Comparison of ENCODE assay signal across 35 cellular contexts in the genomic region with DNA sequence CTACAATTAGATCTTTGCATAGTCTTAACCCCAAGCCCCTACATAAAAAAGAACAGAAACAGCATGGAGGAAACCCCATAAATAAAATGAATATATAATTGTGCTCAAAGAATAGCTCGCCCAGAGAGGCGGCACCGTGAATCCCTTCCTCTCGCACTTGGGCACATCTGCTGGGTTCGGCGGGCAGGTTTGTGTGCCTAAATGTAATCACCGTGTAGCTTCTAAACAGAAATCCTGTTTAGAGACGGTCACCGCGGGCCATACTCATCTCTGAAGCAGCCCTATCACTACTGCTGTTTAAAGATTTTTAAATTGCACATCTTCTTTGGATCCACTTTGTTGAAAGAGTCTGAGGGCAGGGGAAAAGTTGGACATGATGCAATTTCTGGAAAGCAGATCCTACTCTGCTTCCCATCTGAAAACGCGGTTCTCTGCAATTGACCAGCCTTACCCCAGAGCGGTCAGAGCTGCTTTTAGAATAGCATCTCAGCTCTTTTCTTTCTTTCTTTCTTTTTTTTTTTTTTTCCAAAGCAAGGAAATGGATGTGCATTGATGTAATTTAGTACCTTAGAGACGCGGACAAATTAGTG. TPM values are rescaled to one million over a fixed set of nuclear protein-coding genes. Genes with fewer than 3 reads are reported as not detected.
"Had no signal": no experiment of that assay in that cellular context is flagged by ENCODE, and none has a peak within 500 bp of the region (broad histone marks: within the 10 kb centered on the region; RNA-seq: fewer than 3 reads in every experiment).

No MANE protein-coding gene starts in this region.

- H3K27ac ChIP-seq: left ventricle myocardium inferior, neural progenitor cell, neutrophil, parathyroid adenoma, right atrium auricular region, right lobe of liver, tibial nerve, uterus had no signal

- H2AFZ ChIP-seq: neural progenitor cell, parathyroid adenoma had no signal

- H3K4me1 ChIP-seq: left ventricle myocardium inferior, neural progenitor cell, parathyroid adenoma, right atrium auricular region, right lobe of liver, tibial nerve, uterus had no signal

- DNase-seq: kidney; left colon; left ventricle myocardium inferior; mesendoderm; naive B cell; natural killer cell; nephron progenitor cell; occipital lobe; right lobe of liver; stimulated activated CD4-positive, alpha-beta T cell treated with anti-CD3 and anti-CD28 coated beads, Interleukin-1b, Interleukin-23, amount 100 ng/mL, for 48 hours; stimulated activated CD4-positive, alpha-beta T cell treated with anti-CD3 and anti-CD28 coated beads, Interleukin-2, amount 100 ng/mL, for 48 hours; stimulated activated CD4-positive, alpha-beta T cell treated with anti-CD3 and anti-CD28 coated beads, Interleukin-4, amount 100 ng/mL, for 4 hours; stimulated activated CD8-positive, alpha-beta memory T cell treated with anti-CD3 and anti-CD28 coated beads, Interleukin-4, amount 100 ng/mL, for 48 hours; stimulated activated naive CD4-positive, alpha-beta T cell treated with Interleukin-2 at 50 U/mL for 16 hours; stimulated activated naive CD8-positive, alpha-beta T cell treated with anti-CD3 and anti-CD28 coated beads, Interleukin-15, amount 100 ng/mL, for 72 hours; substantia nigra; uterus had no signal

- H3K9me3 ChIP-seq: left ventricle myocardium inferior, neutrophil, right atrium auricular region, right lobe of liver, tibial nerve, uterus had no signal

- H3K9ac ChIP-seq: neural progenitor cell, parathyroid adenoma had no signal

- H3K79me2 ChIP-seq: parathyroid adenoma had no signal

- ATAC-seq: left colon; natural killer cell; right lobe of liver; stimulated activated memory B cell treated with anti-CD40 and anti-IgM and Interleukin-4, amounts not matched to agents 10 μg/mL and 1 μg/mL and 100 μg/mL, for 72 hours; stimulated activated naive CD8-positive, alpha-beta T cell treated with anti-CD3 and anti-CD28 coated beads, Interleukin-15, amount 100 ng/mL, for 72 hours had no signal

- H3K4me3 ChIP-seq: left ventricle myocardium inferior, lung, neural progenitor cell, right atrium auricular region, right lobe of liver, smooth muscle cell, tibial nerve, uterus had no signal

- H3K36me3 ChIP-seq: left ventricle myocardium inferior, neural progenitor cell, neutrophil, right atrium auricular region, right lobe of liver, tibial nerve, uterus had no signal

- FAIRE-seq: kidney had no signal

- H3K4me2 ChIP-seq: neural progenitor cell, smooth muscle cell had no signal

RNA-seq across cellular contexts. Expression of gene DRGX, which starts 6.5 kb away (rescaled TPM):
- total RNA-seq: kidney, left ventricle myocardium inferior, lower leg skin, lung, mesothelial cell of epicardium, mononuclear cell, natural killer cell, occipital lobe, osteocyte, progenitor cell of endocrine pancreas, pulmonary artery endothelial cell, renal cortical epithelial cell, right atrium auricular region, right lobe of liver, skeletal muscle tissue, smooth muscle cell, temporal lobe, tibial nerve, ureter had no signal
- polyA plus RNA-seq: smooth muscle cell had no signal
